In the genomic region with DNA sequence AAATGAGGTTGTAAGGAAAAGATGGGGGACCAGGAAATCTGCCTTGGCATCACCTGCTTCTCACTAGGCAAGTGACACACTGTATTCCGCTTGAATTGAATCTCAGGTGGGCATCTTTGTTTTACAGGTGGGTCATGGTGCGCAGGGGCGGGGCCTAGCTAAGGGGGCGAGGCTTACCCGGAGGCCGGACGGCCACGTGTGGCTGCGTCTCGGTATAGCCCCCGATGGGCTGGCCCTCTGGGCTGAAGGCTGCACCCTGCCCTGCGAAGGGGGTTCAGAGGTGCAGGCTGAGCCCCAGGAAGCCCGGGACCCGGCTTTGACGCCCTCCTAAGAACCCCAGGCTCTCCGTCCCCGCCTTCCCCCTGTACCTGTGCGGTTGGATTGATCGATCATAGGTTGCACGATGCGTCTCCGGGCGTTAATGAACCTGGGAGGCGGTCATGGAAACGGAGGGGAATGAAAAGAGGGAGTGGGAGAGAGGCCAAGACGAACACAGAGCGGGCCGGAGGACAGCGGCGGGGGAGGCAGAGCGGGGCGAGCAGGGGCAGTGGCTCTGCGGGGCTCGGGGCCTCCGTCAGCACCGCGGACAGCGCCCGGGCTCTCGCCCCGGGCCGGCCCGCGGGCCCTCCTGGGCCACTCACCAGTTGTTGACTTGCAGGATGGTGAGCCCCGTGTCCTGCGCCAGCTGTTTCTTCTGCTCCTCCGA, we compare ENCODE assay signal across 12 cellular contexts. TPM values are rescaled to one million over a fixed set of nuclear protein-coding genes. Genes with fewer than 3 reads are reported as not detected.
DNase-seq lines count a peak whose midpoint lies in the region; ATAC-seq and TF ChIP-seq lines count a peak whose summit lies in the region.
"Had no signal": no experiment of that assay in that cellular context is flagged by ENCODE, and none has a peak within 500 bp of the region (broad histone marks: within the 10 kb centered on the region; RNA-seq: fewer than 3 reads in every experiment).

No MANE protein-coding gene starts in this region.

- 54 to 90% methylated on average over 17 to 47 of the region's 47 CpGs for WGBS in endodermal cell (ENCODE audit: insufficient coverage in 1 of 2, insufficient read length in 1 of 2), 2 experiments

- H3K36me3 ChIP-seq in endodermal cell (ENCODE audit: control insufficient read depth, insufficient read depth, low read length) (peaks cover 32% of the 10 kb centered on the region), PC-3 (ENCODE audit: low read depth, low read length) (no peaks in the 10 kb centered on the region)

- POLR2A ChIA-PET in PC-3 (lab: Charles Lee; ENCODE audit: unreplicated experiment), result no interaction called here

- no peak overlapping the region for H3K4me3 ChIP-seq in endodermal cell (ENCODE audit: low read length)
- H3K4me3 ChIP-seq in PC-3 (ENCODE audit: low read length), result no peak overlapping the region
- H3K4me3 ChIP-seq: smooth muscle cell had no signal

- H3K9me3 Mint-ChIP-seq in endodermal cell, result no peaks in the 10 kb centered on the region
- no peaks in the 10 kb centered on the region for H3K9me3 Mint-ChIP-seq in natural killer cell treated with Interleukin-12 subunit alpha and Interleukin-12 subunit beta and Interleukin-15 and Interleukin-18, amount 100 ng/mL, for 72 hours

- H3K79me2 ChIP-seq in PC-3 (ENCODE audit: low read length), result no peaks in the 10 kb centered on the region

- H3K4me1 ChIP-seq in endodermal cell (ENCODE audit: control insufficient read depth, insufficient read depth, low read length) (no peaks in the 10 kb centered on the region), PC-3 (ENCODE audit: insufficient read depth, low read length) (no peaks in the 10 kb centered on the region)

- peaks cover 3% of the 10 kb centered on the region for H3K4me1 Mint-ChIP-seq in endodermal cell
- no peaks in the 10 kb centered on the region for H3K4me1 Mint-ChIP-seq in natural killer cell treated with Interleukin-12 subunit alpha and Interleukin-12 subunit beta and Interleukin-15 and Interleukin-18, amount 100 ng/mL, for 72 hours (ENCODE audit: low read depth in 2 of 2)

- no peak overlapping the region for H2AFZ ChIP-seq in PC-3 (ENCODE audit: low read length)

- peak; percentile 31 to 64 for ATAC-seq in natural killer cell treated with Interleukin-12 subunit alpha and Interleukin-12 subunit beta and Interleukin-15 and Interleukin-18, amount 100 ng/mL, for 72 hours
- ATAC-seq in HG03565 (IDR thresholded peaks at IDR 0.05; ENCODE audit: unreplicated experiment) (no peak), PC-3 (no peak)

- H3K27ac ChIP-seq in endodermal cell (ENCODE audit: low read depth, low read length) (no peak overlapping the region), PC-3 (ENCODE audit: low read length) (no peak overlapping the region)

- DNase-seq in DMS53 (lab: John Stamatoyannopoulos, UW) (peak; percentile 37), DMS53 treated with DMSO at 0.1 percent for 48 hours (lab: John Stamatoyannopoulos, UW; ENCODE audit: unreplicated experiment) (no peak), endodermal cell (peak; percentile 87), NCI-H1930 (lab: John Stamatoyannopoulos, UW) (no peak), PC-3 (no peak)
- DNase-seq in natural killer cell treated with Interleukin-12 subunit alpha and Interleukin-12 subunit beta and Interleukin-15 and Interleukin-18, amount 100 ng/mL, for 72 hours (ENCODE audit: low spot score), result no peak
- DNase-seq: activated CD4-positive, alpha-beta T cell treated with anti-CD3 and anti-CD28 coated beads, Interleukin-2, amount 50 U/mL, for 48 hours; DMS153; effector memory CD4-positive, alpha-beta T cell had no signal

- H3K4me3 Mint-ChIP-seq in endodermal cell, result no peak overlapping the region
- H3K4me3 Mint-ChIP-seq in natural killer cell treated with Interleukin-12 subunit alpha and Interleukin-12 subunit beta and Interleukin-15 and Interleukin-18, amount 100 ng/mL, for 72 hours, result no peak overlapping the region

- no peaks in the 10 kb centered on the region for H3K27me3 Mint-ChIP-seq in endodermal cell (ENCODE audit: insufficient read depth)
- H3K27me3 Mint-ChIP-seq in natural killer cell treated with Interleukin-12 subunit alpha and Interleukin-12 subunit beta and Interleukin-15 and Interleukin-18, amount 100 ng/mL, for 72 hours, result peaks cover 33 to 55% of the 10 kb centered on the region in 2 donors

- no peak for TF ChIP-seq EP300 in Ishikawa (IDR thresholded peaks at IDR 0.05; ENCODE audit: borderline replicate concordance)

- TF ChIP-seq CTCF in endodermal cell (conservative IDR thresholded peaks at IDR 0.05) (no peak), PC-3 (conservative IDR thresholded peaks at IDR 0.05; ENCODE audit: low read depth, low read length) (no peak)

- H3K36me3 Mint-ChIP-seq in endodermal cell (ENCODE audit: low read depth), result peaks cover 37% of the 10 kb centered on the region
- peaks cover 5% of the 10 kb centered on the region for H3K36me3 Mint-ChIP-seq in natural killer cell treated with Interleukin-12 subunit alpha and Interleukin-12 subunit beta and Interleukin-15 and Interleukin-18, amount 100 ng/mL, for 72 hours

- no peaks in the 10 kb centered on the region for H3F3A ChIP-seq in PC-3 (ENCODE audit: low read length, unreplicated experiment)

- H3K9ac ChIP-seq in endodermal cell (ENCODE audit: extremely low read depth, low read length, poor library complexity, severe bottlenecking) (no peak overlapping the region), PC-3 (ENCODE audit: low read length) (no peak overlapping the region)

- TF ChIP-seq RAD21 in Ishikawa (IDR thresholded peaks at IDR 0.05; ENCODE audit: low read depth), result no peak

- CTCF ChIA-PET in PC-3 (lab: Charles Lee), result no interaction called here

- no peaks in the 10 kb centered on the region for H3K9me3 ChIP-seq in endodermal cell (ENCODE audit: control insufficient read depth, low read length)
- no peaks in the 10 kb centered on the region for H3K9me3 ChIP-seq in PC-3 (ENCODE audit: low read length)

- no peak overlapping the region for H3K27ac Mint-ChIP-seq in endodermal cell
- no peak overlapping the region for H3K27ac Mint-ChIP-seq in natural killer cell treated with Interleukin-12 subunit alpha and Interleukin-12 subunit beta and Interleukin-15 and Interleukin-18, amount 100 ng/mL, for 72 hours

- H3K9me2 ChIP-seq in PC-3 (replicated peaks; ENCODE audit: low read length), result no peaks in the 10 kb centered on the region

- BruUV-seq in PC-3 (replicated peaks; lab: Mats Ljungman, UMichigan), result no TSS peak

- H3K27me3 ChIP-seq in endodermal cell (ENCODE audit: control insufficient read depth, insufficient read depth, low read length, poor library complexity, severe bottlenecking) (no peaks in the 10 kb centered on the region), PC-3 (ENCODE audit: low read length) (no peaks in the 10 kb centered on the region)

- intact Hi-C loops in PC-3 (cut with micrococcal nuclease), result no loop called here

- no peak overlapping the region for H3K4me2 ChIP-seq in PC-3 (ENCODE audit: low read length)
- H3K4me2 ChIP-seq: smooth muscle cell had no signal

- no peaks in the 10 kb centered on the region for H4K20me1 ChIP-seq in PC-3 (ENCODE audit: low read length)

TF ChIP-seq in Ishikawa, 13 proteins besides CTCF, POLR2A, EP300 and RAD21:
- no peak for TF ChIP-seq MAX (IDR thresholded peaks at IDR 0.05)
- no peak for TF ChIP-seq NFIC (IDR thresholded peaks at IDR 0.05)
- TF ChIP-seq REST (IDR thresholded peaks at IDR 0.05; ENCODE audit: low read depth), result peak; percentile 98

RNA-seq across cellular contexts. Expression of gene MEIS3, which starts 12.5 kb away (rescaled TPM):
- total RNA-seq in endodermal cell, result 100 to 1,000 TPM in 1 of 2 donors, 10 to 100 TPM in 1; 47.7 to 132 TPM
- polyA plus RNA-seq in endodermal cell (2013, experiment 1 of 2), result 150 TPM
- polyA plus RNA-seq in endodermal cell (2013, experiment 2 of 2), result 154 TPM
- not detected for total RNA-seq in natural killer cell treated with Interleukin-12 subunit alpha and Interleukin-12 subunit beta and Interleukin-15 and Interleukin-18, amount 100 ng/mL, for 72 hours
- 0.75 and 1.3 TPM in 2 replicates for total RNA-seq in PC-3 (2014; rRNA removed)

RNA-seq across cellular contexts. Expression of gene DHX34, which starts 57.7 kb away (rescaled TPM):
- total RNA-seq in endodermal cell (10 to 100 TPM; 36.9 to 43.9 TPM), PC-3 (2014; rRNA removed) (28.3 and 37.5 TPM in 2 replicates)
- polyA plus RNA-seq in endodermal cell (2013, experiment 1 of 2), result 18.1 TPM
- 16.1 TPM for polyA plus RNA-seq in endodermal cell (2013, experiment 2 of 2)
- 10 to 100 TPM; 17.7 to 43.9 TPM for total RNA-seq in natural killer cell treated with Interleukin-12 subunit alpha and Interleukin-12 subunit beta and Interleukin-15 and Interleukin-18, amount 100 ng/mL, for 72 hours

Comparison
In these comparisons a context has a peak if more than half of its experiments do, and no peak if none do; other contexts are left out.
1. DNase-seq: peak in DMS53 (single experiment) and endodermal cell (single experiment); none in DMS53 treated with DMSO at 0.1 percent for 48 hours (single experiment), natural killer cell treated with Interleukin-12 subunit alpha and Interleukin-12 subunit beta and Interleukin-15 and Interleukin-18, amount 100 ng/mL, for 72 hours (single experiment), NCI-H1930 (0 of 2) and PC-3 (single experiment).
2. ATAC-seq: peak in natural killer cell treated with Interleukin-12 subunit alpha and Interleukin-12 subunit beta and Interleukin-15 and Interleukin-18, amount 100 ng/mL, for 72 hours (2 of 2); none in HG03565 (single experiment) and PC-3 (single experiment).
3. RNA of gene MEIS3, which starts 12.5 kb away (total RNA-seq): 47.7 to 132 TPM in endodermal cell; 0.75 to 1.3 TPM in PC-3 and not detected in natural killer cell treated with Interleukin-12 subunit alpha and Interleukin-12 subunit beta and Interleukin-15 and Interleukin-18, amount 100 ng/mL, for 72 hours; every median in the first group is over 10 times any median in the second.